In genomic region chr19:3665681-3666544, GRCh38 we compare ENCODE assay signal across 8 cellular contexts. TPM values are rescaled to one million over a fixed set of nuclear protein-coding genes. Genes with fewer than 3 reads are reported as not detected.
A peak's percentile ranks its signal among the peaks of the same experiment; 100 is the strongest.
DNase-seq lines count a peak whose midpoint lies in the region; ATAC-seq and TF ChIP-seq lines count a peak whose summit lies in the region.

No MANE protein-coding gene starts in this region.

- H3K36me3 Mint-ChIP-seq in glutamatergic neuron (ENCODE audit: unreplicated experiment), result peaks cover 4% of the 10 kb centered on the region

- DNase-seq in NCI-H82 (lab: John Stamatoyannopoulos, UW) (peak; percentile 48), NCI-H82 treated with DMSO at 0.1 percent for 48 hours (lab: John Stamatoyannopoulos, UW; ENCODE audit: unreplicated experiment) (no peak), Peyer's patch (peak; percentile 71 to 86 (median 83)), glutamatergic neuron (peak; percentile 86), psoas muscle (peak; percentile 71 to 84), vagina (ENCODE audit: extremely low spot score in 2 of 2) (no peak)
- peak; percentile 92 for DNase-seq in activated effector memory CD4-positive, alpha-beta T cell treated with anti-CD3 and anti-CD28 coated beads, Interleukin-2, amount 50 U/mL, for 16 hours

- H3K36me3 ChIP-seq in Peyer's patch (peaks cover 0 to 50% (median 0%) of the 10 kb centered on the region in 3 donors), psoas muscle (ENCODE audit: insufficient read depth in 1 of 2, low read depth in 1 of 2) (peaks cover 0 to 40% of the 10 kb centered on the region in 2 donors), vagina (peaks cover 0 to 26% of the 10 kb centered on the region in 2 donors)

- peak overlapping the region; percentile 44 for H3K4me3 Mint-ChIP-seq in glutamatergic neuron (ENCODE audit: unreplicated experiment)

- H3K9me3 Mint-ChIP-seq in glutamatergic neuron (ENCODE audit: unreplicated experiment), result peaks cover 10% of the 10 kb centered on the region

- H3K9me3 ChIP-seq in Peyer's patch, result no peaks in the 10 kb centered on the region
- no peaks in the 10 kb centered on the region for H3K9me3 ChIP-seq in psoas muscle
- H3K9me3 ChIP-seq in vagina, result no peaks in the 10 kb centered on the region

- H3K27ac ChIP-seq in Peyer's patch (peak overlapping the region in 1 of 4 donors; percentile 63), psoas muscle (peak overlapping the region; percentile 16), vagina (peak overlapping the region; percentile 49)

- intact Hi-C loops in psoas muscle (cut with DNase I), result loop anchor here (2.0 kb wide), 2 partner anchors 35 to 155 kb away; partner anchors contain the start of gene PIP5K1C (in 2 of the 2)
- intact Hi-C loops in vagina (cut with DNase I), result no loop called here

- ATAC-seq in psoas muscle (peak; percentile 56 to 77 (median 72)), GM21526 (IDR thresholded peaks at IDR 0.05; ENCODE audit: low FRiP score, unreplicated experiment) (no peak)

- H3K4me1 ChIP-seq in Peyer's patch, result peaks cover 0 to 39% (median 7%) of the 10 kb centered on the region in 4 donors
- peaks cover 22% of the 10 kb centered on the region for H3K4me1 ChIP-seq in psoas muscle
- peaks cover 50% of the 10 kb centered on the region for H3K4me1 ChIP-seq in vagina

- no peak for TF ChIP-seq POLR2A in Peyer's patch (IDR thresholded peaks at IDR 0.05)
- no peak for TF ChIP-seq POLR2A in vagina (IDR thresholded peaks at IDR 0.05)

- peaks cover 16% of the 10 kb centered on the region for H3K4me1 Mint-ChIP-seq in glutamatergic neuron (ENCODE audit: low read depth, unreplicated experiment)

- H3K27me3 Mint-ChIP-seq in glutamatergic neuron (ENCODE audit: unreplicated experiment), result peaks cover 20% of the 10 kb centered on the region

- WGBS in psoas muscle, 3 donors, result 36 to 43% (median 41%) methylated on average over 36 to 40 of the region's 40 CpGs

- TF ChIP-seq CTCF in Peyer's patch (IDR thresholded peaks at IDR 0.05) (peak; percentile 87 to 98 (median 91)), glutamatergic neuron (IDR thresholded peaks at IDR 0.05; ENCODE audit: partially characterized antibody, unreplicated experiment) (peak; percentile 98), psoas muscle (IDR thresholded peaks at IDR 0.05) (peak; percentile 93), vagina (IDR thresholded peaks at IDR 0.05) (peak; percentile 93 to 97 (median 93))

- H3K4me3 ChIP-seq in Peyer's patch (peak overlapping the region in 1 of 4 donors; percentile 26), psoas muscle (no peak overlapping the region), vagina (no peak overlapping the region)

- H3K27me3 ChIP-seq in Peyer's patch (no peaks in the 10 kb centered on the region), psoas muscle (ENCODE audit: insufficient read depth in 3 of 3, low read length in 2 of 3) (no peaks in the 10 kb centered on the region), vagina (no peaks in the 10 kb centered on the region)

- peak overlapping the region; percentile 90 for H3K27ac Mint-ChIP-seq in glutamatergic neuron (ENCODE audit: unreplicated experiment)

RNA-seq across cellular contexts. Expression of gene PIP5K1C, which starts 34.4 kb away (rescaled TPM):
- total RNA-seq in Peyer's patch, result 10 to 100 TPM; 22.6 to 27.2 (median 26.1) TPM
- 169 TPM for total RNA-seq in glutamatergic neuron (ENCODE audit: unreplicated experiment)
- total RNA-seq in psoas muscle, result 10 to 100 TPM; 13.5 to 22.4 (median 17.9) TPM
- polyA plus RNA-seq in psoas muscle, result 10 to 100 TPM in 1 of 3 donors, 1 to 10 TPM in 2; 8.7 to 20.7 (median 9.9) TPM
- 24.1 TPM for total RNA-seq in vagina

RNA-seq across cellular contexts. Expression of gene CACTIN, which starts 39.3 kb away (rescaled TPM):
- total RNA-seq in Peyer's patch (10 to 100 TPM; 21.2 to 60.2 (median 33.3) TPM), glutamatergic neuron (ENCODE audit: unreplicated experiment) (29.7 TPM), psoas muscle (10 to 100 TPM; 15.2 to 21.4 (median 18.2) TPM), vagina (36.3 TPM)
- 10 to 100 TPM; 11.8 to 20.5 (median 15.8) TPM for polyA plus RNA-seq in psoas muscle

RNA-seq across cellular contexts. Expression of gene TJP3, which starts 42.3 kb away (rescaled TPM):
- 100 to 1,000 TPM in 3 of 4 donors, 10 to 100 TPM in 1; 93.3 to 364 (median 286) TPM for total RNA-seq in Peyer's patch
- 3.1 TPM for total RNA-seq in glutamatergic neuron (ENCODE audit: unreplicated experiment)
- total RNA-seq in psoas muscle, result 1 to 10 TPM in 1 of 4 donors, under 1 TPM in 2, not detected in 1; 0.49 to 2.7 (median 0.99) TPM
- under 1 TPM; 0.21 to 0.46 (median 0.32) TPM for polyA plus RNA-seq in psoas muscle
- 17.7 TPM for total RNA-seq in vagina

RNA-seq across cellular contexts. Expression of gene TBXA2R, which starts 59.2 kb away (rescaled TPM):
- 1 to 10 TPM in 2 of 4 donors, under 1 TPM in 1, not detected in 1; 0.80 to 5.0 (median 1.6) TPM for total RNA-seq in Peyer's patch
- total RNA-seq in glutamatergic neuron (ENCODE audit: unreplicated experiment), result not detected
- 1 to 10 TPM in 3 of 4 donors, under 1 TPM in 1; 0.89 to 3.0 (median 1.7) TPM for total RNA-seq in psoas muscle
- polyA plus RNA-seq in psoas muscle, result 1 to 10 TPM in 2 of 3 donors, under 1 TPM in 1; 0.52 to 1.2 (median 1.1) TPM
- total RNA-seq in vagina, result 1.7 TPM

Comparison
In these comparisons a context has a peak if more than half of its experiments do, and no peak if none do; other contexts are left out.
1. DNase-seq: peak in NCI-H82 (single experiment), Peyer's patch (3 of 3), activated effector memory CD4-positive, alpha-beta T cell treated with anti-CD3 and anti-CD28 coated beads, Interleukin-2, amount 50 U/mL, for 16 hours (single experiment), glutamatergic neuron (single experiment) and psoas muscle (2 of 2); none in NCI-H82 treated with DMSO at 0.1 percent for 48 hours (single experiment) and vagina (0 of 2).
2. Peak in every context shown above with its lines, with median percentiles within 50 percentile points of each other: CTCF ChIP-seq.